8 cellular contexts compared by ENCODE assay signal in the genomic region with DNA sequence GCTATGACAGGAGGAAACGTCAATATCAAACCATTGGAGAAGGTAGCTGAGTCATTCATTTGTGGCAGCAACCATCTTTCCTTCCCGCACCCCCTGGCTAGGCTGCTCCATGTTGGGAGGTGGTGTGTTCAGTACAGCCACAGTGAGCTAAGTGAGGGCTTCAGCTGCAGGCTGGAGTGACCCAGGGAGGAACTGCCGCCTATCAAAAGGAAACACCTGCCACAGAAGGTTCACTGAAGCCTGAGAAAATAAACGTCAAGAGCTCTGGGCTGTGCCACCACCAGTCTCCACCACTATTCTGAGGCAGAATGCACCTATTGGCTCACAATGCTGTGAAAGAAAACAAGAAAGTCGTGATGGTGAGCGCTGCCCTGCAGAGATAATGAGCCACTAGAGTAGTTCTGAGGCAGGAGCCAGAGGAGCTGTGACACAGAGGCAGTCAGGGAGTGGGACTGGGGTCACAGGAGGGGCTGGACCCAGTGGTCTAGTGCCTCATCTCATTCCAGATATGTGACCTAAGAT. TPM values are rescaled to one million over a fixed set of nuclear protein-coding genes. Genes with fewer than 3 reads are reported as not detected.
DNase-seq lines count a peak whose midpoint lies in the region; ATAC-seq and TF ChIP-seq lines count a peak whose summit lies in the region.

No MANE protein-coding gene starts in this region.

- intact Hi-C loops in spleen (cut with DNase I; ENCODE audit: low total_unique reads) (no loop called here), psoas muscle (cut with DNase I) (no loop called here)

- peak; percentile 38 for ATAC-seq in HG03060 (IDR thresholded peaks at IDR 0.05; ENCODE audit: low read depth, unreplicated experiment)
- no peak for ATAC-seq in psoas muscle

- peak in 7 of 11 experiments; percentile 5 to 44 (median 30) for TF ChIP-seq CTCF in spleen (IDR thresholded peaks at IDR 0.05 in 8 of 11, conservative IDR thresholded peaks at IDR 0.05 in 3 of 11)
- no peak for TF ChIP-seq CTCF in psoas muscle (IDR thresholded peaks at IDR 0.05)

- 8 to 24% (median 16%) methylated on average over 6 of the region's 6 CpGs for WGBS in spleen, 5 donors
- WGBS in psoas muscle, 3 donors: 52 to 66% (median 61%) methylated on average over 6 of the region's 6 CpGs

- peak overlapping the region; percentile 55 to 96 (median 90) for H3K27ac ChIP-seq in spleen
- H3K27ac ChIP-seq in psoas muscle: no peak overlapping the region

- no peaks in the 10 kb centered on the region for H3K9me3 ChIP-seq in spleen
- no peaks in the 10 kb centered on the region for H3K9me3 ChIP-seq in psoas muscle

- H3K27me3 ChIP-seq in spleen (replicated peaks in 1 of 7) (no peaks in the 10 kb centered on the region), psoas muscle (ENCODE audit: insufficient read depth in 3 of 3, low read length in 2 of 3) (peaks cover 0 to 2% (median 0%) of the 10 kb centered on the region in 3 donors)

- H3K36me3 ChIP-seq in spleen (no peaks in the 10 kb centered on the region), psoas muscle (ENCODE audit: insufficient read depth in 1 of 2, low read depth in 1 of 2) (no peaks in the 10 kb centered on the region)

- H3K4me3 ChIP-seq in spleen (peak overlapping the region in 6 of 8 donors; percentile 8 to 67 (median 29)), psoas muscle (no peak overlapping the region)

- DNase-seq in NCI-H2029 (lab: John Stamatoyannopoulos, UW) (peak; percentile 22), NCI-H2029 treated with DMSO at 0.1 percent for 48 hours (lab: John Stamatoyannopoulos, UW) (no peak), NCI-H69 (lab: John Stamatoyannopoulos, UW) (peak; percentile 94), activated T-helper 1 cell treated with Interleukin-2 at 50 U/mL for 16 hours (ENCODE audit: low read depth) (peak; percentile 28), spleen (peak; percentile 89), ureter (ENCODE audit: low spot score) (no peak), psoas muscle (no peak)

- TF ChIP-seq POLR2A in spleen (IDR thresholded peaks at IDR 0.05): peak in 2 of 3 donors; percentile 77 to 85

- H3K4me1 ChIP-seq in spleen (peaks cover 19 to 100% (median 69%) of the 10 kb centered on the region in 6 donors), psoas muscle (peaks cover 15% of the 10 kb centered on the region)

RNA-seq across cellular contexts. Expression of a gene that starts 34.8 kb away (rescaled TPM):
- 100 to 1,000 TPM; 106 to 156 (median 130) TPM for total RNA-seq in spleen
- 10 to 100 TPM; 48.2 to 54.6 (median 51.0) TPM for polyA plus RNA-seq in spleen
- 76.5 TPM for total RNA-seq in ureter
- 10 to 100 TPM; 12.9 to 26.5 (median 17.5) TPM for total RNA-seq in psoas muscle
- 10 to 100 TPM; 12.2 to 53.1 (median 14.7) TPM for polyA plus RNA-seq in psoas muscle

Comparison
In these comparisons a context has a peak if more than half of its experiments do, and no peak if none do; other contexts are left out.
1. DNase-seq: peak in NCI-H2029 (single experiment), NCI-H69 (single experiment), activated T-helper 1 cell treated with Interleukin-2 at 50 U/mL for 16 hours (single experiment) and spleen (single experiment); none in NCI-H2029 treated with DMSO at 0.1 percent for 48 hours (single experiment), ureter (single experiment) and psoas muscle (0 of 2).